18 cellular contexts compared by ENCODE assay signal in genomic region chr6:162371133-162371532, GRCh38.
"Had no signal": no experiment of that assay in that cellular context is flagged by ENCODE, and none has a peak within 500 bp of the region (broad histone marks: within the 10 kb centered on the region; RNA-seq: fewer than 3 reads in every experiment).

No MANE protein-coding gene starts in this region.

- H3K27me3 Mint-ChIP-seq: activated naive CD8-positive, alpha-beta T cell treated with anti-CD3 and anti-CD28 coated beads, Interleukin-2, amount 50 U/mL, for 24 hours; activated T-helper 17 cell treated with anti-CD3 and anti-CD28 coated beads, Interleukin-2, amount 50 U/mL, for 72 hours; stimulated activated naive B cell treated with anti-CD40 and anti-IgM and Interleukin-4, amounts not matched to agents 10 μg/mL and 1 μg/mL and 100 μg/mL, for 72 hours had no signal

- DNase-seq: activated naive CD4-positive, alpha-beta T cell treated with Interleukin-2 at 50 U/mL for 16 hours; activated naive CD8-positive, alpha-beta T cell treated with anti-CD3 and anti-CD28 coated beads, Interleukin-2, amount 50 U/mL, for 24 hours; activated T-cell treated with anti-CD3 and anti-CD28 coated beads for 4 hours; aorta; dorsolateral prefrontal cortex; hippocampal formation; left ventricle myocardium superior; mesendoderm; natural killer cell; posterior cingulate gyrus; stimulated activated CD4-positive, alpha-beta T cell treated with anti-CD3 and anti-CD28 coated beads, Interleukin-15, amount 100 ng/mL, for 24 hours; stimulated activated CD4-positive, alpha-beta T cell treated with anti-CD3 and anti-CD28 coated beads, Interleukin-4, amount 100 ng/mL, for 1 hour; stimulated activated naive B cell treated with anti-CD40 and anti-IgM and Interleukin-4, amounts not matched to agents 10 μg/mL and 1 μg/mL and 100 μg/mL, for 72 hours; T-helper 9 cell; thyroid gland had no signal

- H3K36me3 ChIP-seq: neutrophil, thyroid gland had no signal

- H3K27ac Mint-ChIP-seq: activated naive CD8-positive, alpha-beta T cell treated with anti-CD3 and anti-CD28 coated beads, Interleukin-2, amount 50 U/mL, for 24 hours; activated T-helper 17 cell treated with anti-CD3 and anti-CD28 coated beads, Interleukin-2, amount 50 U/mL, for 72 hours; natural killer cell; stimulated activated naive B cell treated with anti-CD40 and anti-IgM and Interleukin-4, amounts not matched to agents 10 μg/mL and 1 μg/mL and 100 μg/mL, for 72 hours had no signal

- H3K4me1 Mint-ChIP-seq: activated naive CD8-positive, alpha-beta T cell treated with anti-CD3 and anti-CD28 coated beads, Interleukin-2, amount 50 U/mL, for 24 hours; activated T-helper 17 cell treated with anti-CD3 and anti-CD28 coated beads, Interleukin-2, amount 50 U/mL, for 72 hours; natural killer cell; stimulated activated naive B cell treated with anti-CD40 and anti-IgM and Interleukin-4, amounts not matched to agents 10 μg/mL and 1 μg/mL and 100 μg/mL, for 72 hours had no signal

- H3K4me3 Mint-ChIP-seq: activated naive CD8-positive, alpha-beta T cell treated with anti-CD3 and anti-CD28 coated beads, Interleukin-2, amount 50 U/mL, for 24 hours; activated T-helper 17 cell treated with anti-CD3 and anti-CD28 coated beads, Interleukin-2, amount 50 U/mL, for 72 hours; natural killer cell; stimulated activated naive B cell treated with anti-CD40 and anti-IgM and Interleukin-4, amounts not matched to agents 10 μg/mL and 1 μg/mL and 100 μg/mL, for 72 hours had no signal

- H3K9me3 ChIP-seq: neutrophil, thyroid gland had no signal

- H3K27ac ChIP-seq: dorsolateral prefrontal cortex, neutrophil, thyroid gland had no signal

- ATAC-seq: activated CD4-positive, CD25-positive, alpha-beta regulatory T cell treated with anti-CD3 and anti-CD28 coated beads, Interleukin-2, amount 50 U/mL, for 24 hours; activated naive CD8-positive, alpha-beta T cell treated with anti-CD3 and anti-CD28 coated beads, Interleukin-2, amount 50 U/mL, for 24 hours; activated T-helper 17 cell treated with anti-CD3 and anti-CD28 coated beads, Interleukin-2, amount 50 U/mL, for 72 hours; left ventricle myocardium superior; natural killer cell; stimulated activated naive B cell treated with anti-CD40 and anti-IgM and Interleukin-4, amounts not matched to agents 10 μg/mL and 1 μg/mL and 100 μg/mL, for 72 hours had no signal

- H3K27me3 ChIP-seq: dorsolateral prefrontal cortex, neutrophil, thyroid gland had no signal

- H3K4me3 ChIP-seq: dorsolateral prefrontal cortex, thyroid gland had no signal

- H3K4me1 ChIP-seq: thyroid gland had no signal

- H3K9me3 Mint-ChIP-seq: activated naive CD8-positive, alpha-beta T cell treated with anti-CD3 and anti-CD28 coated beads, Interleukin-2, amount 50 U/mL, for 24 hours had no signal

- H3K36me3 Mint-ChIP-seq: natural killer cell; stimulated activated naive B cell treated with anti-CD40 and anti-IgM and Interleukin-4, amounts not matched to agents 10 μg/mL and 1 μg/mL and 100 μg/mL, for 72 hours had no signal
